Comparison of ENCODE assay signal across 8 cellular contexts in the genomic region with DNA sequence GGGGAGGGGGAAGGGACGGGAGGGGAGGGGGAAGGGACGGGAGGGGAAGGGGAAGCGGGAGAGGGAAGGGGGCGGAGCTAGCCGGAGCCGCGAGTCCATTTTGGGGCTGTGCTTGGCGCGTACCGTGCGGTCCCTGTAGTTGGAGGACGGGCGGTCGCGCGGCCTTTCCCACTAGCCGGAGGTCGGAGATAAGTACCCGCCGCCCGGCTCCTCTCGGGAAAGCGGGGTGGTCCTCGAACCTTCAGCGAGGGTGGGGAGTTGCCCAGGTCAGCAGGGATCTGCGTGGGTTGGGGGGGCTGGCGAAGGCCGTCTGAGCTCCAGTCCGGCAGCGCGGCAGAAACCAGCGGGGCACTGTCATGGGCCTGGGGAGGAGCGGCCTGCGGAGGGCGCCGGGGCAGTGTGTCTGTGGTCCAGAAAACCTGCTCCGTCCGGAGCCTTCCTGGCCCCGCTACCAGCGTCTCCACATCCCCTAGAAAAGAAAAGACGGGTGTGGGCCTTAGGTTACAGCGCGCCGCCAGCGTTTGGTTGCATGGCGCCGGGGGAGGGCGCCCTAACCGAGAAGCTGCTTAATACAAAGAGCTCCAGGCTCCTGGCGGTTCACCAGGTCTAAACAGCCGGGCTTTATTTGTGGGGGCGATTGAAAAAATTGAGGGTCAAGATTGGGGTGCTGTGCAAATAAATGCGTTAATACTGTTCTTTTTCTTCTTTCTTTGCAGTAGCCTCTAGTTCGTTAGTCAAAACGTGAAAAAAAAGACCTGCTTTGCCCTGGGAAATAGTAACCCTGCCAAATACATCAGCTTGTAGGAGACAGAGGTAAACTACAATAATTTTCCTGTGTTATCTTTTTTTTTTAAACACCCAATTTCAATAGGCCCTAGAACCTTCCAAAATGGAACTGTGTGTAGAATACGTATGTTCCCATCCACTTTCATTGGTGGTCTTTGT.
DNase-seq lines count a peak whose midpoint lies in the region; ATAC-seq lines count a peak whose summit lies in the region.

Gene TRIM13 (plus strand): TSS at position 92 of the 945 bp plus-strand sequence. CDS start 14,899 bp downstream, outside the sequence.

- H3K27me3 ChIP-seq in HUES48 (ENCODE audit: control insufficient read depth, insufficient read depth, low read length) (peaks cover 7% of the 10 kb centered on the region), mucosa of rectum (ENCODE audit: control insufficient read depth in 2 of 2, insufficient read depth in 2 of 2, low read length in 2 of 2) (no peaks in the 10 kb centered on the region)

- peak within 1 kb of the TSS; percentile 99 for H3K27ac ChIP-seq in HUES48 (ENCODE audit: low read depth, low read length)
- peak within 1 kb of the TSS; percentile 90 for H3K27ac ChIP-seq in epithelial cell of prostate
- peak within 1 kb of the TSS; percentile 98 to 99 for H3K27ac ChIP-seq in mucosa of rectum (ENCODE audit: low read depth in 2 of 2, low read length in 2 of 2)

- peak within 1 kb of the TSS; percentile 98 for H3K4me3 ChIP-seq in HUES48 (ENCODE audit: low read depth, low read length)
- peak within 1 kb of the TSS; percentile 88 to 90 for H3K4me3 ChIP-seq in mucosa of rectum (ENCODE audit: low read length in 2 of 2)

- peak; percentile 63 for ATAC-seq in GM21390 (IDR thresholded peaks at IDR 0.05; ENCODE audit: unreplicated experiment)

- peak within 1 kb of the TSS; percentile 94 for H3K9ac ChIP-seq in HUES48 (ENCODE audit: low read depth, low read length)
- H3K9ac ChIP-seq in mucosa of rectum (ENCODE audit: low read depth in 1 of 2, low read length in 2 of 2) = peak within 1 kb of the TSS; percentile 84 to 93

- peak; percentile 91 for DNase-seq in DMS 273 (lab: John Stamatoyannopoulos, UW; ENCODE audit: unreplicated experiment)
- DNase-seq in OCI-M1 (lab: John Stamatoyannopoulos, UW) = peak; percentile 93
- DNase-seq in activated T-cell treated with anti-CD3 and anti-CD28 coated beads for 48 hours (ENCODE audit: low read depth) = peak; percentile 73
- DNase-seq in epithelial cell of prostate (ENCODE audit: low read depth, low spot score) = peak; percentile 48
- peak; percentile 85 for DNase-seq in stimulated activated CD8-positive, alpha-beta memory T cell treated with anti-CD3 and anti-CD28 coated beads, Interleukin-4, amount 100 ng/mL, for 48 hours

- H3K4me1 ChIP-seq in HUES48 (ENCODE audit: control insufficient read depth, insufficient read depth, low read length) = peaks cover 37% of the 10 kb centered on the region
- H3K4me1 ChIP-seq in mucosa of rectum (ENCODE audit: control insufficient read depth in 2 of 2, insufficient read depth in 2 of 2, low read length in 2 of 2) = peaks cover 20% of the 10 kb centered on the region in 2 donors

- H3K9me3 ChIP-seq in HUES48 (ENCODE audit: control insufficient read depth, insufficient read depth, low read length) (no peaks in the 10 kb centered on the region), mucosa of rectum (ENCODE audit: control insufficient read depth in 2 of 2, low read length in 2 of 2) (no peaks in the 10 kb centered on the region)

- peaks cover 35% of the 10 kb centered on the region for H3K36me3 ChIP-seq in HUES48 (ENCODE audit: control insufficient read depth, insufficient read depth, low read length)
- H3K36me3 ChIP-seq in mucosa of rectum (ENCODE audit: control insufficient read depth in 2 of 2, insufficient read depth in 2 of 2, low read length in 2 of 2) = peaks cover 4 to 7% of the 10 kb centered on the region in 2 donors

Comparison
In these comparisons a context has a peak if more than half of its experiments do, and no peak if none do; other contexts are left out.
1. Peak in every context shown above with its lines: DNase-seq, ATAC-seq, H3K4me3 ChIP-seq and H3K27ac ChIP-seq.